Comparison of ENCODE assay signal across 28 cellular contexts in the genomic region with DNA sequence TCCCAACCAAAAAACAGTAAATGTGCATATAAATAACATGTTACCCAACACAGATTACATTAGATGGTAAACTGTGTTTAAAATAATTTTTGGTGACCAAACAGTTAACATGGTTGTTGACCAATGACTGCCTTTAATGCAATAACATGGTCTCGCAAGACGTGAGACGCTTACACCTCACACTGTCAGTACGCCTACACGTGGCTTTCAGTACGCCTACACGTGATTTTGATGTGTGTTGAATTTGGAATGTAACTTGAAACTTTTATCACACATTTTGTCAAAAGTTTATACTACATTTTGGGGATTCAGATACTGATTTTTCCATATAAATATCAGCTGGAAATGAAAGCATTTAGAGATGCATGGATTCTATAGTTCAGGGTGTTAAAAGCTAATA. TPM values are rescaled to one million over a fixed set of nuclear protein-coding genes. Genes with fewer than 3 reads are reported as not detected.
"Had no signal": no experiment of that assay in that cellular context is flagged by ENCODE, and none has a peak within 500 bp of the region (broad histone marks: within the 10 kb centered on the region; RNA-seq: fewer than 3 reads in every experiment).

No MANE protein-coding gene starts in this region.

- H3K9me3 ChIP-seq: neutrophil, testis, thyroid gland, vagina had no signal

- H3K27me3 Mint-ChIP-seq: naive thymus-derived CD8-positive, alpha-beta T cell; progenitor cell of endocrine pancreas had no signal

- H2AFZ ChIP-seq: neural progenitor cell had no signal

- H3K9ac ChIP-seq: neural progenitor cell had no signal

- ATAC-seq: left colon; left lung; lower lobe of right lung; naive thymus-derived CD8-positive, alpha-beta T cell; right lobe of liver; stimulated activated effector memory CD8-positive, alpha-beta T cell treated with anti-CD3 and anti-CD28 coated beads, Interleukin-12 subunit alpha, Interleukin-12 subunit beta, amount 100 ng/mL, for 72 hours; stimulated activated naive CD8-positive, alpha-beta T cell treated with anti-CD3 and anti-CD28 coated beads, Interleukin-15, Interleukin-2, amounts not matched to agents 100 U/mL and 50 U/mL, for 24 hours had no signal

- DNase-seq: hypothalamus; immature natural killer cell; kidney; left colon; left lung; lower lobe of right lung; mammary epithelial cell; mesenchymal stem cell; naive thymus-derived CD8-positive, alpha-beta T cell; nephron progenitor cell; occipital lobe; right lobe of liver; stimulated activated CD4-positive, alpha-beta T cell treated with anti-CD3 and anti-CD28 coated beads, Interleukin-4, amount 100 ng/mL, for 1 hour; stimulated activated naive CD8-positive, alpha-beta T cell treated with anti-CD3 and anti-CD28 coated beads, Interleukin-15, Interleukin-2, amounts not matched to agents 100 U/mL and 50 U/mL, for 24 hours; stomach; testis; thyroid gland; transverse colon; upper lobe of left lung had no signal

- H3K27ac ChIP-seq: left lung, lower lobe of right lung, neural progenitor cell, neutrophil, right atrium auricular region, right lobe of liver, stomach, testis, thyroid gland, transverse colon, upper lobe of left lung, vagina had no signal

- H3K4me3 Mint-ChIP-seq: immature natural killer cell; naive thymus-derived CD8-positive, alpha-beta T cell; nephron progenitor cell; neural progenitor cell; stimulated activated effector memory CD8-positive, alpha-beta T cell treated with anti-CD3 and anti-CD28 coated beads, Interleukin-12 subunit alpha, Interleukin-12 subunit beta, amount 100 ng/mL, for 72 hours had no signal

- H3K4me2 ChIP-seq: neural progenitor cell, smooth muscle cell had no signal

- H3K4me3 ChIP-seq: left lung, lower lobe of right lung, neural progenitor cell, right atrium auricular region, right lobe of liver, smooth muscle cell, stomach, testis, thyroid gland, transverse colon, upper lobe of left lung, vagina had no signal

- H3K27ac Mint-ChIP-seq: immature natural killer cell; naive thymus-derived CD8-positive, alpha-beta T cell; nephron progenitor cell; neural progenitor cell; progenitor cell of endocrine pancreas; stimulated activated effector memory CD8-positive, alpha-beta T cell treated with anti-CD3 and anti-CD28 coated beads, Interleukin-12 subunit alpha, Interleukin-12 subunit beta, amount 100 ng/mL, for 72 hours had no signal

- H3K36me3 ChIP-seq: left lung, lower lobe of right lung, neural progenitor cell, neutrophil, right atrium auricular region, thyroid gland, transverse colon, upper lobe of left lung, vagina had no signal

- H3K4me1 ChIP-seq: left lung, lower lobe of right lung, neural progenitor cell, right atrium auricular region, stomach, testis, thyroid gland, transverse colon, upper lobe of left lung, vagina had no signal

- H3K4me1 Mint-ChIP-seq: immature natural killer cell; neural progenitor cell; stimulated activated effector memory CD8-positive, alpha-beta T cell treated with anti-CD3 and anti-CD28 coated beads, Interleukin-12 subunit alpha, Interleukin-12 subunit beta, amount 100 ng/mL, for 72 hours had no signal

- FAIRE-seq: islet of Langerhans had no signal

- H3K27me3 ChIP-seq: left lung, neural progenitor cell, neutrophil, right atrium auricular region, right lobe of liver, stomach, testis, thyroid gland, transverse colon, upper lobe of left lung, vagina had no signal

- H3K36me3 Mint-ChIP-seq: stimulated activated effector memory CD8-positive, alpha-beta T cell treated with anti-CD3 and anti-CD28 coated beads, Interleukin-12 subunit alpha, Interleukin-12 subunit beta, amount 100 ng/mL, for 72 hours had no signal

RNA-seq across cellular contexts. Expression of gene SLC7A9, which starts 32.0 kb away (rescaled TPM):
- total RNA-seq: pulmonary artery endothelial cell, right atrium auricular region, smooth muscle cell, vagina had no signal
- polyA plus RNA-seq: immature natural killer cell; naive thymus-derived CD8-positive, alpha-beta T cell had no signal
